Comparison of ENCODE assay signal across 23 cellular contexts in genomic region chr2:223238301-223238700, GRCh38.
"Had no signal": no experiment of that assay in that cellular context is flagged by ENCODE, and none has a peak within 500 bp of the region (broad histone marks: within the 10 kb centered on the region; RNA-seq: fewer than 3 reads in every experiment).

No MANE protein-coding gene starts in this region.

- H3K4me1 Mint-ChIP-seq: activated CD4-positive, alpha-beta T cell treated with anti-CD3 and anti-CD28 coated beads for 36 hours; brain; central memory CD8-positive, alpha-beta T cell; memory B cell; stimulated activated naive B cell treated with anti-CD40 and anti-IgM and Interleukin-4, amounts not matched to agents 10 μg/mL and 1 μg/mL and 100 μg/mL, for 72 hours had no signal

- H3K27ac Mint-ChIP-seq: activated CD4-positive, alpha-beta T cell treated with anti-CD3 and anti-CD28 coated beads for 36 hours; activated naive CD4-positive, alpha-beta T cell treated with anti-CD3 and anti-CD28 coated beads for 36 hours; activated T-cell treated with anti-CD3 and anti-CD28 coated beads, Interleukin-2, amount 50 U/mL, for 72 hours; brain; effector memory CD8-positive, alpha-beta T cell; memory B cell; stimulated activated naive B cell treated with anti-CD40 and anti-IgM and Interleukin-4, amounts not matched to agents 10 μg/mL and 1 μg/mL and 100 μg/mL, for 72 hours had no signal

- H3K36me3 Mint-ChIP-seq: brain; memory B cell; stimulated activated naive B cell treated with anti-CD40 and anti-IgM and Interleukin-4, amounts not matched to agents 10 μg/mL and 1 μg/mL and 100 μg/mL, for 72 hours had no signal

- H3K4me3 Mint-ChIP-seq: activated CD4-positive, alpha-beta T cell treated with anti-CD3 and anti-CD28 coated beads for 36 hours; activated naive CD4-positive, alpha-beta T cell treated with anti-CD3 and anti-CD28 coated beads for 36 hours; activated T-cell treated with anti-CD3 and anti-CD28 coated beads, Interleukin-2, amount 50 U/mL, for 72 hours; brain; central memory CD8-positive, alpha-beta T cell; effector memory CD8-positive, alpha-beta T cell; memory B cell; stimulated activated naive B cell treated with anti-CD40 and anti-IgM and Interleukin-4, amounts not matched to agents 10 μg/mL and 1 μg/mL and 100 μg/mL, for 72 hours had no signal

- H3K27me3 Mint-ChIP-seq: activated CD4-positive, alpha-beta T cell treated with anti-CD3 and anti-CD28 coated beads for 36 hours; central memory CD8-positive, alpha-beta T cell; effector memory CD8-positive, alpha-beta T cell had no signal

- DNase-seq: activated CD4-positive, alpha-beta T cell treated with anti-CD3 and anti-CD28 coated beads for 36 hours; activated CD4-positive, alpha-beta T cell treated with anti-CD3 and anti-CD28 coated beads, Interleukin-2, amount 50 U/mL, for 4 hours; activated CD8-positive, alpha-beta memory T cell treated with anti-CD3 and anti-CD28 coated beads for 24 hours; activated effector memory CD4-positive, alpha-beta T cell treated with Interleukin-2 at 50 U/mL for 16 hours; activated naive CD4-positive, alpha-beta T cell treated with anti-CD3 and anti-CD28 coated beads for 36 hours; activated T-cell treated with anti-CD3 and anti-CD28 coated beads, Interleukin-2, amount 50 U/mL, for 72 hours; amygdala; dorsolateral prefrontal cortex; effector memory CD8-positive, alpha-beta T cell; esophagus squamous epithelium; gastrocnemius medialis; hypothalamus; left cardiac atrium; occipital lobe; right lobe of liver; small intestine; stimulated activated CD4-positive, alpha-beta T cell treated with anti-CD3 and anti-CD28 coated beads, Interleukin-15, amount 100 ng/mL, for 24 hours; stimulated activated naive B cell treated with anti-CD40 and anti-IgM and Interleukin-4, amounts not matched to agents 10 μg/mL and 1 μg/mL and 100 μg/mL, for 72 hours; T-helper 9 cell; transverse colon had no signal

- H3K4me3 ChIP-seq: dorsolateral prefrontal cortex, esophagus squamous epithelium, gastrocnemius medialis, right lobe of liver, transverse colon had no signal

- ATAC-seq: activated CD4-positive, alpha-beta T cell treated with anti-CD3 and anti-CD28 coated beads for 36 hours; activated T-cell treated with anti-CD3 and anti-CD28 coated beads, Interleukin-2, amount 50 U/mL, for 72 hours; effector memory CD8-positive, alpha-beta T cell; gastrocnemius medialis; left cardiac atrium; right lobe of liver; stimulated activated naive B cell treated with anti-CD40 and anti-IgM and Interleukin-4, amounts not matched to agents 10 μg/mL and 1 μg/mL and 100 μg/mL, for 72 hours had no signal
